8 cellular contexts compared by ENCODE assay signal in the genomic region with DNA sequence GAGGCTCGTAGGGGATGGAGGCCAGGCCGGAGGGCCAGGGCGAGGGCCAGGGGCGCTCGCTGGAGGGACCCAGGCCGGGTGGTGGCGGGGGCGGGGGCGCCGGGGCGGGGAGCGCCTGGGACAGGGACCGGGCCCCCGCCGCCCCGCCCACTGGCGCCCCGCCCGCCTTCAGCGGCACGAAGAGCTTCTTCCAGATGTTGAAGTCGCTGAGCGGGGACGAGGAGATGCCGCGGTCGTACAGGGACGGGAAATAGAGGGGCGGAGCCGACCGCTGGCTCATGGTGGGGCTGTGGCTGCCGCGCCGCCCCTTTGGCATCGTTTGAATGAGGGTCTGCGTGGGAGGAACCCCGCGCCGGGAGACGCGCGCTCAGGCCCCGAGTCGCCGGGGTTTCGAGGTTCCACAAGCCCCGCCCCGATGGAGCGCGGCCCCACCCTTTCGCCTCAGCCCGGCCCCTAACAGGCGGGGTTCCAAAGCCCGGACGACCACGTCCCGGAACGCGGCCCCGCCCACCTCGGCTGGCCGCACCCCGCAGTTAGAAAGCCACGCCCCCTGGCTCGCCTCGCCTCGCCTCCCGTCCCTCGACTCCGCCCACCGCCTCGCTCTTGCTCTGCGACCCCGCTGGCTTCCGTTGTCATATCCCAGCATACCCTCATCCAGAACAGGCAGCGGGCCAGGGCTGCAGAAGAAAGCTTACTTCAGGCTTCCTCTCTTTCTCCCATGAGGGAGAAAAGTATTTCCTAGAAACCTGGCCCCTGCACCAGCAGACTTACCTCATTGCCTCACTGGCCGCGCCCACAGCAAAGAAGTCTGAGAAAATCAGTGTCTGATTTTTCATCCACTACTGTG. TPM values are rescaled to one million over a fixed set of nuclear protein-coding genes. Genes with fewer than 3 reads are reported as not detected.
DNase-seq lines count a peak whose midpoint lies in the region; ATAC-seq lines count a peak whose summit lies in the region.

A gene with protein sequence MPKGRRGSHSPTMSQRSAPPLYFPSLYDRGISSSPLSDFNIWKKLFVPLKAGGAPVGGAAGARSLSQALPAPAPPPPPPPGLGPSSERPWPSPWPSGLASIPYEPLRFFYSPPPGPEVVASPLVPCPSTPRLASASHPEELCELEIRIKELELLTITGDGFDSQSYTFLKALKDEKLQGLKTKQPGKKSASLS (minus strand): TSS at position 402 of the 847 bp plus-strand sequence. CDS start 86 bp downstream, at position 316.

- ATAC-seq in GM18511 (IDR thresholded peaks at IDR 0.05; ENCODE audit: unreplicated experiment), result peak; percentile 86
- ATAC-seq in HG02981 (IDR thresholded peaks at IDR 0.05; ENCODE audit: unreplicated experiment), result peak; percentile 89
- peak; percentile 96 for ATAC-seq in aorta (ENCODE audit: low FRiP score)

- WGBS in aorta, 2 donors, result 1% methylated on average over 33 to 78 of the region's 78 CpGs

- peaks cover 0 to 2% of the 10 kb centered on the region in 2 donors for H3K36me3 ChIP-seq in aorta (ENCODE audit: control insufficient read depth in 1 of 2, insufficient read depth in 2 of 2, low read length in 1 of 2)

- H3K9me3 ChIP-seq in aorta (ENCODE audit: control insufficient read depth, low read length), result no peaks in the 10 kb centered on the region

- H3K4me3 ChIP-seq in aorta (ENCODE audit: low read length in 2 of 2), result peak within 1 kb of the TSS; percentile 2 to 38

- no peaks in the 10 kb centered on the region for H3K27me3 ChIP-seq in aorta (ENCODE audit: control insufficient read depth in 1 of 2, insufficient read depth in 2 of 2, low read length in 1 of 2)

- intact Hi-C loops in aorta (cut with DNase I), result loop anchor here in 1 of 2 donors (5.0 kb wide), 1 partner anchor 37 kb away; a partner anchor contains a TSS

- no peaks in the 10 kb centered on the region for H3K4me1 ChIP-seq in aorta (ENCODE audit: control insufficient read depth in 1 of 2, insufficient read depth in 2 of 2, low read length in 2 of 2)

- H3K27ac ChIP-seq in aorta (ENCODE audit: low read depth in 1 of 2, low read length in 2 of 2), result no peak within 1 kb of the TSS

- peak; percentile 92 for DNase-seq in NCI-H2029 (lab: John Stamatoyannopoulos, UW)
- peak; percentile 96 for DNase-seq in T1000 (lab: John Stamatoyannopoulos, UW)
- peak; percentile 98 for DNase-seq in astrocyte of the hippocampus (ENCODE audit: low read depth, low spot score)
- DNase-seq in hippocampal formation (lab: John Stamatoyannopoulos, UW), result peak; percentile 84 to 87
- peak; percentile 81 for DNase-seq in renal cortical epithelial cell (ENCODE audit: low read depth)
- DNase-seq in aorta, result peak; percentile 97 to 99

RNA-seq across cellular contexts. Expression of the gene that starts here (rescaled TPM):
- total RNA-seq in renal cortical epithelial cell (not detected in 2 replicates), aorta (under 1 TPM in 1 of 2 donors, not detected in 1; 0.97 TPM)
- not detected for polyA plus RNA-seq in aorta

Comparison
In these comparisons a context has a peak if more than half of its experiments do, and no peak if none do; other contexts are left out.
1. Peak in DNase-seq in renal cortical epithelial cell; RNA of the gene not detected or under 1 TPM.
2. Peak in DNase-seq, ATAC-seq and H3K4me3 ChIP-seq in aorta; RNA of the gene not detected or under 1 TPM.